In the genomic region with DNA sequence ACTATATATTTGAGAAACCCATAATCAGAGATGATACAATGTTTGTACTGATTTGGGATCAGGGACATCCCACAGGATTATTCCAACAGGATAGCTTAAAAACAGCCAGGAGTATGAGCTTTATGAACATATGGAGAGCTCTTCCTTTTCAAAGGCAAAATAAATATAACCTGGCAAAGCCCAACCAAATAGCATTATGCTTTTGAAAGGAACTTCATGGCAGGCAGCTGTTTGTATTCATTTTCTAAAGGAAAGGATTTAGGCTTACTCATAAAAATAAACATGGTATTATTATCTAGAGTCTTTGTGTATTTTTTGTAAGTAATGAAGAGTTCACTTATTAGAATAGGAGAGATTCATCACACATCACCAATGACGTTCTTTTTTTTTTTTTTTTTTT, we compare ENCODE assay signal across 24 cellular contexts. TPM values are rescaled to one million over a fixed set of nuclear protein-coding genes. Genes with fewer than 3 reads are reported as not detected.
"Had no signal": no experiment of that assay in that cellular context is flagged by ENCODE, and none has a peak within 500 bp of the region (broad histone marks: within the 10 kb centered on the region; RNA-seq: fewer than 3 reads in every experiment).

No MANE protein-coding gene starts in this region.

- H3K36me3 Mint-ChIP-seq: natural killer cell; stimulated activated memory B cell treated with anti-CD40 and anti-IgM and Interleukin-4, amounts not matched to agents 10 μg/mL and 1 μg/mL and 100 μg/mL, for 72 hours had no signal

- H3K9me3 ChIP-seq: colonic mucosa, lower lobe of right lung, neutrophil, sigmoid colon, spleen, thoracic aorta, upper lobe of left lung had no signal

- H3K27me3 Mint-ChIP-seq: activated CD4-positive, alpha-beta T cell treated with anti-CD3 and anti-CD28 coated beads, Interleukin-2, amount 10 ng/mL, durations not matched to agents 7 days and 5 days; activated T-cell treated with anti-CD3 and anti-CD28 coated beads, Interleukin-2, amount 50 U/mL, for 24 hours; stimulated activated memory B cell treated with anti-CD40 and anti-IgM and Interleukin-4, amounts not matched to agents 10 μg/mL and 1 μg/mL and 100 μg/mL, for 72 hours had no signal

- ATAC-seq: activated CD8-positive, alpha-beta T cell treated with anti-CD3 and anti-CD28 coated beads, Interleukin-2, amount 10 ng/mL, durations not matched to agents 7 days and 5 days; foreskin keratinocyte; lower lobe of right lung; natural killer cell; stimulated activated memory B cell treated with anti-CD40 and anti-IgM and Interleukin-4, amounts not matched to agents 10 μg/mL and 1 μg/mL and 100 μg/mL, for 72 hours had no signal

- H3K27ac Mint-ChIP-seq: activated CD4-positive, alpha-beta T cell treated with anti-CD3 and anti-CD28 coated beads, Interleukin-2, amount 10 ng/mL, durations not matched to agents 7 days and 5 days; activated CD8-positive, alpha-beta T cell treated with anti-CD3 and anti-CD28 coated beads, Interleukin-2, amount 10 ng/mL, durations not matched to agents 7 days and 5 days; activated T-cell treated with anti-CD3 and anti-CD28 coated beads, Interleukin-2, amount 50 U/mL, for 24 hours; activated T-helper 2 cell treated with anti-CD3 and anti-CD28 coated beads, Interferon-gamma antibody, Interleukin-2, Interleukin-4, amounts not matched to agents 10 μg/mL and 5 μg/mL and 100 μg/mL, durations not matched to agents 14 hours and 24 hours and 36 hours; natural killer cell; stimulated activated memory B cell treated with anti-CD40 and anti-IgM and Interleukin-4, amounts not matched to agents 10 μg/mL and 1 μg/mL and 100 μg/mL, for 72 hours had no signal

- H3K4me3 Mint-ChIP-seq: activated CD4-positive, alpha-beta T cell treated with anti-CD3 and anti-CD28 coated beads, Interleukin-2, amount 10 ng/mL, durations not matched to agents 7 days and 5 days; activated CD8-positive, alpha-beta T cell treated with anti-CD3 and anti-CD28 coated beads, Interleukin-2, amount 10 ng/mL, durations not matched to agents 7 days and 5 days; activated T-cell treated with anti-CD3 and anti-CD28 coated beads, Interleukin-2, amount 50 U/mL, for 24 hours; natural killer cell; stimulated activated memory B cell treated with anti-CD40 and anti-IgM and Interleukin-4, amounts not matched to agents 10 μg/mL and 1 μg/mL and 100 μg/mL, for 72 hours had no signal

- H3K4me3 ChIP-seq: colonic mucosa, lower lobe of right lung, sigmoid colon, spleen, thoracic aorta, upper lobe of left lung had no signal

- H3K4me1 ChIP-seq: colonic mucosa, foreskin keratinocyte, lower lobe of right lung, sigmoid colon, spleen, upper lobe of left lung had no signal

- H3K27ac ChIP-seq: brain microvascular endothelial cell, colonic mucosa, foreskin keratinocyte, lower lobe of right lung, neutrophil, sigmoid colon, spleen, thoracic aorta, upper lobe of left lung had no signal

- H3K4me1 Mint-ChIP-seq: activated CD4-positive, alpha-beta T cell treated with anti-CD3 and anti-CD28 coated beads, Interleukin-2, amount 10 ng/mL, durations not matched to agents 7 days and 5 days; natural killer cell had no signal

- DNase-seq: activated CD4-positive, alpha-beta T cell treated with anti-CD3 and anti-CD28 coated beads, Interleukin-2, amount 10 ng/mL, durations not matched to agents 7 days and 5 days; activated CD8-positive, alpha-beta T cell treated with anti-CD3 and anti-CD28 coated beads, Interleukin-2, amount 10 ng/mL, durations not matched to agents 7 days and 5 days; activated naive CD4-positive, alpha-beta T cell treated with Interleukin-2 at 50 U/mL for 16 hours; activated T-cell treated with anti-CD3 and anti-CD28 coated beads, Interleukin-2, amount 50 U/mL, for 24 hours; aorta; brain microvascular endothelial cell; central memory CD4-positive, alpha-beta T cell; colonic mucosa; foreskin keratinocyte; hippocampal formation; lower lobe of right lung; natural killer cell; sigmoid colon; spleen; stimulated activated CD4-positive, alpha-beta T cell treated with anti-CD3 and anti-CD28 coated beads, Interleukin-4, amount 100 ng/mL, for 4 hours; upper lobe of left lung had no signal

- H3K27me3 ChIP-seq: brain microvascular endothelial cell, colonic mucosa, foreskin keratinocyte, neutrophil, sigmoid colon, spleen, upper lobe of left lung had no signal

- H3K9me3 Mint-ChIP-seq: activated CD4-positive, alpha-beta T cell treated with anti-CD3 and anti-CD28 coated beads, Interleukin-2, amount 10 ng/mL, durations not matched to agents 7 days and 5 days; activated T-cell treated with anti-CD3 and anti-CD28 coated beads, Interleukin-2, amount 50 U/mL, for 24 hours; activated T-helper 2 cell treated with anti-CD3 and anti-CD28 coated beads, Interferon-gamma antibody, Interleukin-2, Interleukin-4, amounts not matched to agents 10 μg/mL and 5 μg/mL and 100 μg/mL, durations not matched to agents 14 hours and 24 hours and 36 hours; natural killer cell had no signal

- H3K36me3 ChIP-seq: brain microvascular endothelial cell, colonic mucosa, lower lobe of right lung, neutrophil, sigmoid colon, spleen, thoracic aorta, upper lobe of left lung had no signal

RNA-seq across cellular contexts. Expression of gene CCDC195, which starts 44.4 kb away (rescaled TPM):
- total RNA-seq: activated CD4-positive, alpha-beta T cell treated with anti-CD3 and anti-CD28 coated beads, Interleukin-2, amount 10 ng/mL, durations not matched to agents 7 days and 5 days; activated CD8-positive, alpha-beta T cell treated with anti-CD3 and anti-CD28 coated beads, Interleukin-2, amount 10 ng/mL, durations not matched to agents 7 days and 5 days; activated T-helper 2 cell treated with anti-CD3 and anti-CD28 coated beads, Interferon-gamma antibody, Interleukin-2, Interleukin-4, amounts not matched to agents 10 μg/mL and 5 μg/mL and 100 μg/mL, durations not matched to agents 14 hours and 24 hours and 36 hours; aorta; colonic mucosa; epithelial cell of proximal tubule; fibroblast of lung; foreskin keratinocyte; lower lobe of right lung; mesenteric fat pad; natural killer cell; renal cortical epithelial cell; sigmoid colon; spleen; thoracic aorta; upper lobe of left lung had no signal
